ENCODE assay signal across 8 cellular contexts in the genomic region with DNA sequence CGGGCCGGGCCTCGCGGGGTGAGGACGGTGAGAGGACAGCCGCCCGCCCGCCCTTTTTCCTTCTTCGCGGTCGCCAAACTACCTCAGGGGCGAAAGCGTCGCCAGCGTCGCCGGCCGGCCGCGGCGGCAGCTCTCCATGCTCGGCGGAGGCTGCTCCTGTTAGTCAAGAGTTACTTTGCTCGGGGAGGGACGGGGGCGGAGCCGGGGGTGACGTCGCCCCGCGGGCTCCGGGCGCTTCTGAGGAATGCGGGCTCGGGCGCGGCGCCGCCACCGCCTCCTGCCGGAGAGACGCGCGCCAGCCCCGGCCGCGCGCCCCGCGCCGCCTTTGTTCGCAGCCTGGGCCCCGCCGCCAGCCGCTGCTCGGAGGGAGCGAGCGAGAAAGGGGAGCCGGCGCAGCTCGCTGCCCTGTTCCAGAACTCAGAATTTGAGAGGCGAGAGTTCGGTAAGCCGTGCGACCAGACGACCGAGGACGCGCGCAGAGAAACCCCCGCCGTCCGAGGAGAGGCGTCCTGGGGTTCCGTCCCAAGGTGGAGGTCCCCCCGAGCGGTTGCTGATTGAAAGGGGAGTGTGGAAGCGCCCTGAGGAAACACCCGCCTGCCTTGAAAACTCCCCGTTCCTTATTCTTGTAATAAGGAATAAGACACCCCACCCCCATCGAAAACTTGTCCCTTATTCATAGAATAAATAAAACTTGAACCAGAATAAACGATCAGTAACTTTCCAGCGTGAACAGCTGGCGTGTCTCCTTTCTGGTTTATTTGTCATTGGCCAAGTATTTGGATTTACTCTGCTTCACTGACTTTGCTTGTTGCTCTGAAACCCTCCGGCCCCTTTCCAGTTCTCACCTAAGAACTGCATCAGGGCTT.
DNase-seq lines count a peak whose midpoint lies in the region; ATAC-seq and TF ChIP-seq lines count a peak whose summit lies in the region.

PTPRK (minus strand) TSS at position 164 of the 866 bp plus-strand sequence. CDS start 241 bp downstream, outside the sequence.

- ATAC-seq in HG02642 (IDR thresholded peaks at IDR 0.05; ENCODE audit: poor library complexity, unreplicated experiment): peak; percentile 91

- peak; percentile 21 for TF ChIP-seq POLR2A in GM15510 (IDR thresholded peaks at IDR 0.05; ENCODE audit: borderline replicate concordance, extremely low read depth, insufficient read length)

- DNase-seq in NCI-H146 (lab: John Stamatoyannopoulos, UW) (peak; percentile 97), cerebellar cortex (ENCODE audit: low spot score) (peak; percentile 38), islet precursor cell (peak; percentile 97)
- peak; percentile 78 for DNase-seq in activated CD4-positive, CD25-positive, alpha-beta regulatory T cell treated with anti-CD3 and anti-CD28 coated beads, Interleukin-2, amount 50 U/mL, for 72 hours
- DNase-seq in stimulated activated CD4-positive, alpha-beta T cell treated with anti-CD3 and anti-CD28 coated beads, Interleukin-12 subunit alpha, Interleukin-12 subunit beta, amount 100 ng/mL, for 4 hours: peak; percentile 87
- no peak for DNase-seq in NK-92 treated with Interleukin-12 subunit alpha and Interleukin-12 subunit beta, amount 100 ng/mL, for 24 hours (lab: John Stamatoyannopoulos, UW)
